21 cellular contexts compared by ENCODE assay signal in genomic region chr16:13193721-13194120, GRCh38.
A peak's percentile ranks its signal among the peaks of the same experiment; 100 is the strongest.
DNase-seq lines count a peak whose midpoint lies in the region; FAIRE-seq and TF ChIP-seq lines count a peak whose summit lies in the region.
"Had no signal": no experiment of that assay in that cellular context is flagged by ENCODE, and none has a peak within 500 bp of the region (broad histone marks: within the 10 kb centered on the region; RNA-seq: fewer than 3 reads in every experiment).

No MANE protein-coding gene starts in this region.

- H3K4ac ChIP-seq in mesenchymal stem cell (ENCODE audit: low read depth in 1 of 2, low read length in 2 of 2), result no peak overlapping the region

- no peak overlapping the region for H2BK120ac ChIP-seq in mesenchymal stem cell (ENCODE audit: low read depth, low read length)

- no peak overlapping the region for H3K14ac ChIP-seq in mesenchymal stem cell (ENCODE audit: low read length in 2 of 2)

- H3K4me2 ChIP-seq in SU-DHL-6 (ENCODE audit: low read depth, low read length, poor library complexity, severe bottlenecking), result no peak overlapping the region
- H3K4me2 ChIP-seq in neural progenitor cell, result no peak overlapping the region
- no peak overlapping the region for H3K4me2 ChIP-seq in mesenchymal stem cell (ENCODE audit: low read length, poor library complexity, severe bottlenecking)

- no peak for FAIRE-seq in D721Med (lab: Jason Lieb, UNC)
- FAIRE-seq: G401.6, GM12878, GM19239, H1 had no signal

- peaks cover 7% of the 10 kb centered on the region for H3K4me1 Mint-ChIP-seq in neural progenitor cell
- H3K4me1 Mint-ChIP-seq: CD4-positive, alpha-beta memory T cell had no signal

- H3K9me2 ChIP-seq in SU-DHL-6 (replicated peaks; ENCODE audit: insufficient read depth, low read length), result no peaks in the 10 kb centered on the region

- no peaks in the 10 kb centered on the region for H3K79me2 ChIP-seq in SU-DHL-6 (ENCODE audit: insufficient read depth, low read length)
- no peaks in the 10 kb centered on the region for H3K79me2 ChIP-seq in neural progenitor cell (ENCODE audit: low read depth)

- peak overlapping the region; percentile 7 for H3K4me3 Mint-ChIP-seq in neural progenitor cell
- H3K4me3 Mint-ChIP-seq: CD4-positive, alpha-beta memory T cell had no signal

- 56% methylated on average over 1 of the region's 1 CpG for WGBS in mesenchymal stem cell

- H3K36me3 Mint-ChIP-seq in neural progenitor cell, result no peaks in the 10 kb centered on the region
- H3K36me3 Mint-ChIP-seq: CD4-positive, alpha-beta memory T cell had no signal

- no peaks in the 10 kb centered on the region for H3K79me1 ChIP-seq in mesenchymal stem cell (replicated peaks; ENCODE audit: low read length, poor library complexity, severe bottlenecking)

- H2BK15ac ChIP-seq in mesenchymal stem cell (ENCODE audit: low read depth, poor library complexity, severe bottlenecking), result no peak overlapping the region

- H2BK5ac ChIP-seq in mesenchymal stem cell (ENCODE audit: low read depth, low read length, poor library complexity, severe bottlenecking), result no peak overlapping the region

- H3K4me3 ChIP-seq in SU-DHL-6 (ENCODE audit: insufficient read depth, low read length, poor library complexity, severe bottlenecking) (no peak overlapping the region), neural progenitor cell (no peak overlapping the region), mesenchymal stem cell (ENCODE audit: insufficient read depth in 1 of 2, low read depth in 1 of 2, low read length in 2 of 2) (no peak overlapping the region)
- H3K4me3 ChIP-seq: GM12878, GM23248 had no signal

- no peak overlapping the region for H4K91ac ChIP-seq in mesenchymal stem cell (ENCODE audit: low read length)

- H4K20me1 ChIP-seq in SU-DHL-6 (ENCODE audit: low read depth, low read length), result no peaks in the 10 kb centered on the region
- no peaks in the 10 kb centered on the region for H4K20me1 ChIP-seq in neural progenitor cell (ENCODE audit: low read depth)

- peaks cover 4% of the 10 kb centered on the region for H3K4me1 ChIP-seq in neural progenitor cell
- no peaks in the 10 kb centered on the region for H3K4me1 ChIP-seq in mesenchymal stem cell (ENCODE audit: control insufficient read depth, insufficient read depth, low read depth, low read length)

- no peak overlapping the region for H3K27ac Mint-ChIP-seq in neural progenitor cell
- H3K27ac Mint-ChIP-seq: CD4-positive, alpha-beta memory T cell had no signal

- no peak for TF ChIP-seq CTCF in SU-DHL-6 (IDR thresholded peaks at IDR 0.05; ENCODE audit: insufficient read depth, low read length, poor library complexity, severe bottlenecking)
- TF ChIP-seq CTCF in neural progenitor cell (IDR thresholded peaks at IDR 0.05), result no peak
- TF ChIP-seq CTCF in D721Med (IDR thresholded peaks at IDR 0.05; ENCODE audit: insufficient read depth, missing control alignments), result no peak

- peaks cover 2% of the 10 kb centered on the region for H3K27me3 Mint-ChIP-seq in neural progenitor cell (ENCODE audit: insufficient read depth, low read depth)

- H3K27ac ChIP-seq in SU-DHL-6 (ENCODE audit: low read depth, low read length) (no peak overlapping the region), neural progenitor cell (no peak overlapping the region), mesenchymal stem cell (ENCODE audit: low read length, poor library complexity, severe bottlenecking) (no peak overlapping the region)
- H3K27ac ChIP-seq: GM23248 had no signal

- no peak overlapping the region for H4K8ac ChIP-seq in mesenchymal stem cell (ENCODE audit: low read length)

- H2AK5ac ChIP-seq in mesenchymal stem cell (ENCODE audit: low read length, severe bottlenecking), result no peak overlapping the region

- H3K9me3 Mint-ChIP-seq in neural progenitor cell, result peaks cover 2% of the 10 kb centered on the region

- H2BK12ac ChIP-seq in mesenchymal stem cell (ENCODE audit: low read length in 2 of 2), result no peak overlapping the region

- H3K23ac ChIP-seq in mesenchymal stem cell (ENCODE audit: low read length in 2 of 2), result no peak overlapping the region

- DNase-seq in M059J (ENCODE audit: low read depth), result peak; percentile 39
- peak; percentile 63 for DNase-seq in kidney tubule cell (ENCODE audit: low spot score)
- DNase-seq in neural progenitor cell (ENCODE audit: low spot score), result no peak
- no peak for DNase-seq in activated CD8-positive, alpha-beta memory T cell treated with anti-CD3 and anti-CD28 coated beads, Interleukin-2, amount 50 U/mL, for 4 hours
- DNase-seq in D721Med (ENCODE audit: insufficient read length, low spot score), result no peak
- DNase-seq in NCI-H226, result no peak
- DNase-seq in mesenchymal stem cell, result no peak
- DNase-seq: C1 segment of cervical spinal cord; Calu3; CD4-positive, alpha-beta memory T cell; COR-L47; DMS153; DND-41; GM23248; H7; HCEC 1CT had no signal

- no peaks in the 10 kb centered on the region for H3F3A ChIP-seq in SU-DHL-6 (ENCODE audit: insufficient read depth)
- H3F3A ChIP-seq in neural progenitor cell (ENCODE audit: low read depth), result no peaks in the 10 kb centered on the region

- no peak overlapping the region for H3K18ac ChIP-seq in mesenchymal stem cell (ENCODE audit: low read depth in 1 of 2, low read length in 2 of 2)

- no peak overlapping the region for H3K9ac ChIP-seq in SU-DHL-6 (ENCODE audit: low read length)
- no peak overlapping the region for H3K9ac ChIP-seq in neural progenitor cell
- no peak overlapping the region for H3K9ac ChIP-seq in mesenchymal stem cell (ENCODE audit: low read length)
- H3K9ac ChIP-seq: GM23248 had no signal

- H3K9me3 ChIP-seq in SU-DHL-6 (ENCODE audit: insufficient read depth, low read length) (no peaks in the 10 kb centered on the region), neural progenitor cell (ENCODE audit: low read depth) (no peaks in the 10 kb centered on the region), mesenchymal stem cell (ENCODE audit: control insufficient read depth, low read length) (peaks cover 7% of the 10 kb centered on the region)

- H3K36me3 ChIP-seq in SU-DHL-6 (ENCODE audit: low read length), result no peaks in the 10 kb centered on the region
- no peaks in the 10 kb centered on the region for H3K36me3 ChIP-seq in neural progenitor cell
- H3K36me3 ChIP-seq in mesenchymal stem cell (ENCODE audit: control insufficient read depth in 1 of 2, insufficient read depth in 2 of 2, low read depth in 1 of 2, low read length in 2 of 2), result no peaks in the 10 kb centered on the region

- H2AFZ ChIP-seq in SU-DHL-6 (ENCODE audit: low read depth, low read length, severe bottlenecking), result peak overlapping the region; percentile 11
- H2AFZ ChIP-seq in neural progenitor cell (replicated peaks), result no peak overlapping the region
- no peak overlapping the region for H2AFZ ChIP-seq in mesenchymal stem cell (ENCODE audit: low read depth, low read length)
- H2AFZ ChIP-seq: GM23248 had no signal

- H3K27me3 ChIP-seq in SU-DHL-6 (ENCODE audit: low read length), result no peaks in the 10 kb centered on the region
- no peaks in the 10 kb centered on the region for H3K27me3 ChIP-seq in neural progenitor cell
- no peaks in the 10 kb centered on the region for H3K27me3 ChIP-seq in mesenchymal stem cell (ENCODE audit: control insufficient read depth in 1 of 2, insufficient read depth in 1 of 2, low read length in 2 of 2)

Comparison
In these comparisons a context has a peak if more than half of its experiments do, and no peak if none do; other contexts are left out.
1. DNase-seq: peak in M059J (single experiment) and kidney tubule cell (single experiment); none in neural progenitor cell (single experiment), activated CD8-positive, alpha-beta memory T cell treated with anti-CD3 and anti-CD28 coated beads, Interleukin-2, amount 50 U/mL, for 4 hours (single experiment), D721Med (single experiment), NCI-H226 (single experiment) and mesenchymal stem cell (single experiment).